20 cellular contexts compared by ENCODE assay signal in the genomic region with DNA sequence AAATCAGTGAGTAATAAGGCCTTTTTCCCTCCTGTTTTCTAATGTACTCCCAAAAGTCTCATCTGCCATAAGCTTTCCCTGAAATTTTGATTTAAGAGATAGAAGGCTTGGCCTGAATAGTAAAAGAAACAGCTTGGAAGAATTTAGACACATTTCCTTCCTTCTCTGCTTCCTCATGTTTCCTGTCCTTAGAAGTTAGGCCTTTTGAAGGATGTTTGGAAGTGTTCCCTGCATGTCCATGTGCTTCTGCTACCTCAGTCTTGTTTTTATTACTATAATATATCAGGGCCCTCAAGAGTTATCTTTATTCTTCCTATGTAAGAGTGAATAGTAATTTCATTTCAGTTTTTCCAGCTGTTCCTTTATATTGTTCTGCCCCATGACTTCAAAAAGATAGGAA.
DNase-seq lines count a peak whose midpoint lies in the region; ATAC-seq, FAIRE-seq and TF ChIP-seq lines count a peak whose summit lies in the region.
"Had no signal": no experiment of that assay in that cellular context is flagged by ENCODE, and none has a peak within 500 bp of the region (broad histone marks: within the 10 kb centered on the region; RNA-seq: fewer than 3 reads in every experiment).

No MANE protein-coding gene starts in this region.

- peaks cover 6% of the 10 kb centered on the region for H3K36me3 Mint-ChIP-seq in mesothelial cell of epicardium
- H3K36me3 Mint-ChIP-seq: CD4-positive, CD25-positive, alpha-beta regulatory T cell; CD8-positive, alpha-beta T cell had no signal

- CTCF ChIA-PET in endothelial cell of umbilical vein (lab: Charles Lee) = no interaction called here

- H3K4me3 Mint-ChIP-seq in mesothelial cell of epicardium = no peak overlapping the region
- H3K4me3 Mint-ChIP-seq: B cell; CD4-positive, CD25-positive, alpha-beta regulatory T cell; CD8-positive, alpha-beta T cell; HFFc6 had no signal

- ATAC-seq in GM19467 (IDR thresholded peaks at IDR 0.05; ENCODE audit: unreplicated experiment) (no peak), GM21390 (IDR thresholded peaks at IDR 0.05; ENCODE audit: unreplicated experiment) (no peak)
- ATAC-seq: CD8-positive, alpha-beta T cell had no signal

- no peak overlapping the region for H3K9ac ChIP-seq in endothelial cell of umbilical vein (replicated peaks; ENCODE audit: extremely low read depth, insufficient read depth, low read length)
- H3K9ac ChIP-seq: BLaER1 had no signal

- DNase-seq in endothelial cell of umbilical vein (ENCODE audit: low read depth, low spot score) (peak; percentile 20), mesothelial cell of epicardium (ENCODE audit: low spot score in 2 of 2, unreplicated experiment in 2 of 2) (no peak), pons (ENCODE audit: low spot score) (peak; percentile 11), NCI-H1694 treated with DMSO at 0.1 percent for 48 hours (lab: John Stamatoyannopoulos, UW) (no peak)
- DNase-seq: Caco-2; CD4-positive, CD25-positive, alpha-beta regulatory T cell; CD8-positive, alpha-beta T cell; DMS153; DND-41; GOT3; HFFc6 had no signal

- TF ChIP-seq POLR2A in endothelial cell of umbilical vein (IDR thresholded peaks at IDR 0.05; ENCODE audit: low read depth, low read length) = no peak

- H3K9me1 ChIP-seq in endothelial cell of umbilical vein (replicated peaks; ENCODE audit: control insufficient read depth, extremely low read depth, insufficient read depth, low read length) = no peaks in the 10 kb centered on the region

- H2AFZ ChIP-seq in endothelial cell of umbilical vein (ENCODE audit: low read depth, low read length) = no peak overlapping the region

- H3K36me3 ChIP-seq in endothelial cell of umbilical vein (ENCODE audit: control insufficient read depth in 2 of 2, extremely low read depth in 1 of 2, insufficient read depth in 2 of 2, low read length in 2 of 2) = no peaks in the 10 kb centered on the region
- H3K36me3 ChIP-seq: BLaER1, HAP-1 had no signal

- H3K9me3 ChIP-seq in endothelial cell of umbilical vein (replicated peaks; ENCODE audit: control insufficient read depth, insufficient read depth, low read length) = no peaks in the 10 kb centered on the region
- H3K9me3 ChIP-seq: Caco-2, HAP-1 had no signal

- FAIRE-seq in endothelial cell of umbilical vein (lab: Jason Lieb, UNC) = peak; percentile 4
- FAIRE-seq: G401.6, GM12892, H54 had no signal

- H3K27me3 ChIP-seq in endothelial cell of umbilical vein (ENCODE audit: control insufficient read depth in 2 of 2, insufficient read depth in 2 of 2, low read length in 2 of 2) = peaks cover 0 to 1% of the 10 kb centered on the region in 2 experiments
- H3K27me3 ChIP-seq: BLaER1 had no signal

- peak overlapping the region; percentile 59 for H3K27ac Mint-ChIP-seq in mesothelial cell of epicardium
- H3K27ac Mint-ChIP-seq: B cell; CD4-positive, CD25-positive, alpha-beta regulatory T cell; CD8-positive, alpha-beta T cell; HFFc6 had no signal

- dilution Hi-C loops in endothelial cell of umbilical vein (cut with MboI; ENCODE audit: extremely low pct_ligation_motif_present, low sequenced_read_pairs) = no loop called here

- peaks cover 26% of the 10 kb centered on the region for H3K4me1 Mint-ChIP-seq in mesothelial cell of epicardium
- H3K4me1 Mint-ChIP-seq: CD4-positive, CD25-positive, alpha-beta regulatory T cell had no signal

- H3K27me3 Mint-ChIP-seq in mesothelial cell of epicardium (ENCODE audit: low read depth) = no peaks in the 10 kb centered on the region
- H3K27me3 Mint-ChIP-seq: B cell; CD4-positive, CD25-positive, alpha-beta regulatory T cell had no signal

- no peaks in the 10 kb centered on the region for H3K79me2 ChIP-seq in endothelial cell of umbilical vein (ENCODE audit: control insufficient read depth, insufficient read depth, low read length)

- BruUV-seq in endothelial cell of umbilical vein (replicated peaks; lab: Mats Ljungman, UMichigan) = no TSS peak

- intact Hi-C loops in endothelial cell of umbilical vein (cut with micrococcal nuclease) = no loop called here

- H4K20me1 ChIP-seq in endothelial cell of umbilical vein (replicated peaks; ENCODE audit: control insufficient read depth, extremely low read depth, insufficient read depth, low read length) = no peaks in the 10 kb centered on the region
- H4K20me1 ChIP-seq: BLaER1 had no signal

- no peaks in the 10 kb centered on the region for H3K4me1 ChIP-seq in endothelial cell of umbilical vein (ENCODE audit: control insufficient read depth, extremely low read depth, insufficient read depth, low read length)
- H3K4me1 ChIP-seq: BLaER1, Caco-2, HAP-1 had no signal

- H3K27ac ChIP-seq in endothelial cell of umbilical vein (ENCODE audit: insufficient read depth, low read depth, low read length) = no peak overlapping the region
- H3K27ac ChIP-seq: BLaER1, C4-2B had no signal

- no peak for TF ChIP-seq CTCF in endothelial cell of umbilical vein (IDR thresholded peaks at IDR 0.05; ENCODE audit: extremely low read depth in 1 of 2, insufficient read depth in 1 of 2, low read depth in 1 of 2, low read length in 2 of 2)
- TF ChIP-seq CTCF in mesothelial cell of epicardium (IDR thresholded peaks at IDR 0.05; ENCODE audit: unreplicated experiment) = no peak

- H3K9me3 Mint-ChIP-seq in mesothelial cell of epicardium = peaks cover 8% of the 10 kb centered on the region
- H3K9me3 Mint-ChIP-seq: CD8-positive, alpha-beta T cell; HFFc6 had no signal

- H3K4me3 ChIP-seq in endothelial cell of umbilical vein (replicated peaks in 1 of 3; ENCODE audit: insufficient read depth in 1 of 3, low read depth in 1 of 3, low read length in 3 of 3) = no peak overlapping the region
- H3K4me3 ChIP-seq: BLaER1, HAP-1 had no signal

- POLR2A ChIA-PET in endothelial cell of umbilical vein (lab: Charles Lee) = no interaction called here

- H3K4me2 ChIP-seq in endothelial cell of umbilical vein (ENCODE audit: insufficient read depth, low read length) = no peak overlapping the region
- H3K4me2 ChIP-seq: BLaER1 had no signal

TF ChIP-seq in endothelial cell of umbilical vein, 7 proteins besides CTCF, POLR2A, EP300 and RAD21:
- TF ChIP-seq POLR2AphosphoS5 (IDR thresholded peaks at IDR 0.05; ENCODE audit: insufficient read depth, low read depth, low read length) (no peak), JUN (IDR thresholded peaks at IDR 0.05; ENCODE audit: borderline replicate concordance, insufficient read depth, insufficient read length, low read depth) (no peak), MYC (IDR thresholded peaks at IDR 0.05; ENCODE audit: low read depth, low read length) (no peak), FOS (IDR thresholded peaks at IDR 0.05; ENCODE audit: borderline replicate concordance, insufficient read depth, low read length) (no peak), GATA2 (IDR thresholded peaks at IDR 0.05; ENCODE audit: insufficient read depth, insufficient read length, low read depth, low read length) (no peak), EZH2 (IDR thresholded peaks at IDR 0.05; ENCODE audit: borderline replicate concordance, low read depth, low read length, severe bottlenecking) (no peak)
- TF ChIP-seq, protein P1, sequence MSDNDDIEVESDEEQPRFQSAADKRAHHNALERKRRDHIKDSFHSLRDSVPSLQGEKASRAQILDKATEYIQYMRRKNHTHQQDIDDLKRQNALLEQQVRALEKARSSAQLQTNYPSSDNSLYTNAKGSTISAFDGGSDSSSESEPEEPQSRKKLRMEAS (IDR thresholded peaks at IDR 0.05; ENCODE audit: insufficient read depth, insufficient read length) = no peak

Comparison
In these comparisons a context has a peak if more than half of its experiments do, and no peak if none do; other contexts are left out.
1. DNase-seq: peak in endothelial cell of umbilical vein (single experiment) and pons (single experiment); none in mesothelial cell of epicardium (0 of 2) and NCI-H1694 treated with DMSO at 0.1 percent for 48 hours (single experiment).